Comparison of ENCODE assay signal across 12 cellular contexts in genomic region chr21:44761011-44761729, GRCh38. TPM values are rescaled to one million over a fixed set of nuclear protein-coding genes. Genes with fewer than 3 reads are reported as not detected.
A peak's percentile ranks its signal among the peaks of the same experiment; 100 is the strongest.
DNase-seq lines count a peak whose midpoint lies in the region; ATAC-seq, FAIRE-seq and TF ChIP-seq lines count a peak whose summit lies in the region.
"Had no signal": no experiment of that assay in that cellular context is flagged by ENCODE, and none has a peak within 500 bp of the region (broad histone marks: within the 10 kb centered on the region; RNA-seq: fewer than 3 reads in every experiment).

No MANE protein-coding gene starts in this region.

- H3K9me3 Mint-ChIP-seq in activated CD8-positive, alpha-beta T cell treated with anti-CD3 and anti-CD28 coated beads for 36 hours: no peaks in the 10 kb centered on the region
- H3K9me3 Mint-ChIP-seq in activated CD8-positive, alpha-beta T cell treated with anti-CD3 and anti-CD28 coated beads, Interleukin-2, amount 10 ng/mL, durations not matched to agents 7 days and 5 days (ENCODE audit: insufficient read depth): no peaks in the 10 kb centered on the region
- H3K9me3 Mint-ChIP-seq in CD14-positive monocyte: peaks cover 0 to 4% (median 0%) of the 10 kb centered on the region in 7 donors
- H3K9me3 Mint-ChIP-seq: activated T-cell treated with anti-CD3 and anti-CD28 coated beads, Interleukin-2, amount 50 U/mL, for 72 hours; stimulated activated naive CD8-positive, alpha-beta T cell treated with anti-CD3 and anti-CD28 coated beads, Interleukin-15, Interleukin-2, amounts not matched to agents 100 ng/mL and 50 ng/mL, for 24 hours had no signal

- no peak for TF ChIP-seq EP300 in gastroesophageal sphincter (IDR thresholded peaks at IDR 0.05)

- peak; percentile 15 for DNase-seq in activated CD8-positive, alpha-beta T cell treated with anti-CD3 and anti-CD28 coated beads for 36 hours
- DNase-seq in activated CD8-positive, alpha-beta T cell treated with anti-CD3 and anti-CD28 coated beads, Interleukin-2, amount 10 ng/mL, durations not matched to agents 7 days and 5 days: no peak
- DNase-seq in NCI-H2171 (lab: John Stamatoyannopoulos, UW): peak; percentile 48
- no peak for DNase-seq in epithelial cell of proximal tubule (ENCODE audit: low read depth)
- DNase-seq in small intestine: peak; percentile 66
- DNase-seq in NCI-H1694 (lab: John Stamatoyannopoulos, UW): no peak
- no peak for DNase-seq in CD14-positive monocyte (ENCODE audit: low spot score)
- DNase-seq: activated T-cell treated with anti-CD3 and anti-CD28 coated beads, Interleukin-2, amount 50 U/mL, for 72 hours; NCI-H1694 treated with DMSO at 0.1 percent for 48 hours had no signal

- no peak overlapping the region for H3K27ac Mint-ChIP-seq in activated CD8-positive, alpha-beta T cell treated with anti-CD3 and anti-CD28 coated beads for 36 hours
- H3K27ac Mint-ChIP-seq in activated CD8-positive, alpha-beta T cell treated with anti-CD3 and anti-CD28 coated beads, Interleukin-2, amount 10 ng/mL, durations not matched to agents 7 days and 5 days: no peak overlapping the region
- H3K27ac Mint-ChIP-seq in CD14-positive monocyte: no peak overlapping the region
- H3K27ac Mint-ChIP-seq: activated T-cell treated with anti-CD3 and anti-CD28 coated beads, Interleukin-2, amount 50 U/mL, for 72 hours; stimulated activated naive CD8-positive, alpha-beta T cell treated with anti-CD3 and anti-CD28 coated beads, Interleukin-15, Interleukin-2, amounts not matched to agents 100 ng/mL and 50 ng/mL, for 24 hours had no signal

- POLR2A ChIA-PET in activated CD8-positive, alpha-beta T cell treated with anti-CD3 and anti-CD28 coated beads for 36 hours (lab: Charles Lee): interaction anchor here (0.7 kb wide), 1 partner anchor 40 kb away, joined by 3 read pairs; the partner anchor contains the start of gene UBE2G2
- POLR2A ChIA-PET in activated CD8-positive, alpha-beta T cell treated with anti-CD3 and anti-CD28 coated beads, Interleukin-2, amount 10 ng/mL, durations not matched to agents 7 days and 5 days (lab: Charles Lee): no interaction called here

- no peak for ATAC-seq in activated CD8-positive, alpha-beta T cell treated with anti-CD3 and anti-CD28 coated beads for 36 hours
- ATAC-seq in activated CD8-positive, alpha-beta T cell treated with anti-CD3 and anti-CD28 coated beads, Interleukin-2, amount 10 ng/mL, durations not matched to agents 7 days and 5 days: no peak
- ATAC-seq in gastroesophageal sphincter: no peak
- ATAC-seq: activated T-cell treated with anti-CD3 and anti-CD28 coated beads, Interleukin-2, amount 50 U/mL, for 72 hours had no signal

- no peaks in the 10 kb centered on the region for H3K36me3 Mint-ChIP-seq in activated CD8-positive, alpha-beta T cell treated with anti-CD3 and anti-CD28 coated beads for 36 hours (ENCODE audit: low read depth)
- H3K36me3 Mint-ChIP-seq in activated CD8-positive, alpha-beta T cell treated with anti-CD3 and anti-CD28 coated beads, Interleukin-2, amount 10 ng/mL, durations not matched to agents 7 days and 5 days (ENCODE audit: low read depth): peaks cover 2% of the 10 kb centered on the region
- no peaks in the 10 kb centered on the region for H3K36me3 Mint-ChIP-seq in CD14-positive monocyte

- H3K4me1 ChIP-seq in small intestine (ENCODE audit: control insufficient read depth in 2 of 2, insufficient read depth in 1 of 2, low read depth in 1 of 2, low read length in 1 of 2): no peaks in the 10 kb centered on the region
- H3K4me1 ChIP-seq in gastroesophageal sphincter: no peaks in the 10 kb centered on the region

- H3K9me3 ChIP-seq in small intestine (ENCODE audit: control insufficient read depth, low read depth) (no peaks in the 10 kb centered on the region), gastroesophageal sphincter (peaks cover 0 to 8% (median 0%) of the 10 kb centered on the region in 3 donors)

- H3K27ac ChIP-seq in small intestine (ENCODE audit: low read depth in 1 of 2, low read length in 1 of 2) (no peak overlapping the region), gastroesophageal sphincter (no peak overlapping the region)

- CTCF ChIA-PET in activated CD8-positive, alpha-beta T cell treated with anti-CD3 and anti-CD28 coated beads for 36 hours (lab: Charles Lee): interaction anchor here (0.7 to 1.4 kb wide), 3 partner anchors 259 to 340 kb away, joined by 3 read pairs; no protein-coding TSS in a partner anchor
- CTCF ChIA-PET in activated CD8-positive, alpha-beta T cell treated with anti-CD3 and anti-CD28 coated beads, Interleukin-2, amount 10 ng/mL, durations not matched to agents 7 days and 5 days (lab: Charles Lee): interaction anchor here (1.2 kb wide), 1 partner anchor 247 kb away, joined by 3 read pairs; no protein-coding TSS in a partner anchor

- intact Hi-C loops in activated CD8-positive, alpha-beta T cell treated with anti-CD3 and anti-CD28 coated beads for 36 hours (cut with micrococcal nuclease): no loop called here
- intact Hi-C loops in CD14-positive monocyte (cut with micrococcal nuclease): no loop called here

- H3K4me1 Mint-ChIP-seq in activated CD8-positive, alpha-beta T cell treated with anti-CD3 and anti-CD28 coated beads for 36 hours (ENCODE audit: low read depth): peaks cover 15% of the 10 kb centered on the region
- H3K4me1 Mint-ChIP-seq in activated CD8-positive, alpha-beta T cell treated with anti-CD3 and anti-CD28 coated beads, Interleukin-2, amount 10 ng/mL, durations not matched to agents 7 days and 5 days (ENCODE audit: low read depth): peaks cover 18% of the 10 kb centered on the region
- peaks cover 3% of the 10 kb centered on the region for H3K4me1 Mint-ChIP-seq in CD14-positive monocyte

- H3K4me3 Mint-ChIP-seq in activated CD8-positive, alpha-beta T cell treated with anti-CD3 and anti-CD28 coated beads for 36 hours: no peak overlapping the region
- no peak overlapping the region for H3K4me3 Mint-ChIP-seq in activated CD8-positive, alpha-beta T cell treated with anti-CD3 and anti-CD28 coated beads, Interleukin-2, amount 10 ng/mL, durations not matched to agents 7 days and 5 days
- H3K4me3 Mint-ChIP-seq in CD14-positive monocyte: no peak overlapping the region
- H3K4me3 Mint-ChIP-seq: activated T-cell treated with anti-CD3 and anti-CD28 coated beads, Interleukin-2, amount 50 U/mL, for 72 hours; stimulated activated naive CD8-positive, alpha-beta T cell treated with anti-CD3 and anti-CD28 coated beads, Interleukin-15, Interleukin-2, amounts not matched to agents 100 ng/mL and 50 ng/mL, for 24 hours had no signal

- no peak for FAIRE-seq in small intestine (lab: Jason Lieb, UNC)

- peak; percentile 53 for TF ChIP-seq CTCF in activated CD8-positive, alpha-beta T cell treated with anti-CD3 and anti-CD28 coated beads for 36 hours (IDR thresholded peaks at IDR 0.05)
- peak; percentile 51 for TF ChIP-seq CTCF in epithelial cell of proximal tubule (conservative IDR thresholded peaks at IDR 0.05; ENCODE audit: low read depth, low read length)
- no peak for TF ChIP-seq CTCF in CD14-positive monocyte (IDR thresholded peaks at IDR 0.05)
- TF ChIP-seq CTCF in gastroesophageal sphincter (IDR thresholded peaks at IDR 0.05): no peak

- WGBS in small intestine, 3 donors: 41 to 56% (median 49%) methylated on average over 21 of the region's 21 CpGs
- WGBS in gastroesophageal sphincter (ENCODE audit: low coverage in 1 of 2), 2 donors: 30 to 54% methylated on average over 4 to 19 of the region's 21 CpGs

- H3K27me3 ChIP-seq in small intestine (ENCODE audit: control insufficient read depth in 2 of 2, insufficient read depth in 2 of 2, low read length in 2 of 2): no peaks in the 10 kb centered on the region
- peaks cover 16% of the 10 kb centered on the region for H3K27me3 ChIP-seq in gastroesophageal sphincter

- H3K36me3 ChIP-seq in small intestine (ENCODE audit: control insufficient read depth in 2 of 2, insufficient read depth in 2 of 2, low read length in 2 of 2) (no peaks in the 10 kb centered on the region), gastroesophageal sphincter (no peaks in the 10 kb centered on the region)

- H3K4me3 ChIP-seq in epithelial cell of proximal tubule (ENCODE audit: low read depth, low read length) (no peak overlapping the region), small intestine (ENCODE audit: low read depth in 1 of 2, low read length in 2 of 2) (no peak overlapping the region), gastroesophageal sphincter (no peak overlapping the region)

- no peak for TF ChIP-seq POLR2A in gastroesophageal sphincter (IDR thresholded peaks at IDR 0.05)

- H3K27me3 Mint-ChIP-seq in activated CD8-positive, alpha-beta T cell treated with anti-CD3 and anti-CD28 coated beads for 36 hours: no peaks in the 10 kb centered on the region
- H3K27me3 Mint-ChIP-seq in activated CD8-positive, alpha-beta T cell treated with anti-CD3 and anti-CD28 coated beads, Interleukin-2, amount 10 ng/mL, durations not matched to agents 7 days and 5 days (ENCODE audit: low read depth): no peaks in the 10 kb centered on the region
- H3K27me3 Mint-ChIP-seq in CD14-positive monocyte (ENCODE audit: low read depth in 3 of 3): peaks cover 0 to 4% (median 1%) of the 10 kb centered on the region in 3 donors
- H3K27me3 Mint-ChIP-seq: stimulated activated naive CD8-positive, alpha-beta T cell treated with anti-CD3 and anti-CD28 coated beads, Interleukin-15, Interleukin-2, amounts not matched to agents 100 ng/mL and 50 ng/mL, for 24 hours had no signal

RNA-seq across cellular contexts. Expression of gene UBE2G2, which starts 40.5 kb away (rescaled TPM):
- 100 to 1,000 TPM; 113 to 115 TPM for total RNA-seq in activated CD8-positive, alpha-beta T cell treated with anti-CD3 and anti-CD28 coated beads for 36 hours
- 10 to 100 TPM; 85.5 to 86.0 TPM for total RNA-seq in activated CD8-positive, alpha-beta T cell treated with anti-CD3 and anti-CD28 coated beads, Interleukin-2, amount 10 ng/mL, durations not matched to agents 7 days and 5 days
- 29.6 and 47.2 TPM in 2 replicates for total RNA-seq in epithelial cell of proximal tubule
- polyA plus RNA-seq in small intestine: 10 to 100 TPM; 30.0 to 40.5 (median 37.0) TPM
- polyA plus RNA-seq in CD14-positive monocyte: 10 to 100 TPM; 22.5 to 31.0 TPM
- 10 to 100 TPM; 48.3 to 93.4 (median 83.9) TPM for total RNA-seq in gastroesophageal sphincter

RNA-seq across cellular contexts. Expression of gene TSPEAR, which starts 49.8 kb away (rescaled TPM):
- not detected for total RNA-seq in activated CD8-positive, alpha-beta T cell treated with anti-CD3 and anti-CD28 coated beads for 36 hours
- not detected for total RNA-seq in activated CD8-positive, alpha-beta T cell treated with anti-CD3 and anti-CD28 coated beads, Interleukin-2, amount 10 ng/mL, durations not matched to agents 7 days and 5 days
- total RNA-seq in epithelial cell of proximal tubule (not detected in 2 replicates), gastroesophageal sphincter (not detected)
- polyA plus RNA-seq in small intestine (under 1 TPM in 2 of 3 donors, not detected in 1; 0.09 to 0.27 TPM), CD14-positive monocyte (not detected)
- total RNA-seq: activated T-cell treated with anti-CD3 and anti-CD28 coated beads, Interleukin-2, amount 50 U/mL, for 72 hours; fibroblast of lung had no signal
- polyA plus RNA-seq: fibroblast of lung had no signal

RNA-seq across cellular contexts. Expression of gene SUMO3, which starts 56.7 kb away (rescaled TPM):
- 10 to 100 TPM; 69.8 to 72.9 TPM for total RNA-seq in activated CD8-positive, alpha-beta T cell treated with anti-CD3 and anti-CD28 coated beads for 36 hours
- total RNA-seq in activated CD8-positive, alpha-beta T cell treated with anti-CD3 and anti-CD28 coated beads, Interleukin-2, amount 10 ng/mL, durations not matched to agents 7 days and 5 days: 100 to 1,000 TPM in 1 of 2 experiments, 10 to 100 TPM in 1; 98.8 to 102 TPM
- total RNA-seq in epithelial cell of proximal tubule: 58.7 and 86.0 TPM in 2 replicates
- 10 to 100 TPM; 70.8 to 78.6 (median 76.0) TPM for polyA plus RNA-seq in small intestine
- polyA plus RNA-seq in CD14-positive monocyte: 100 to 1,000 TPM; 109 to 112 TPM
- total RNA-seq in gastroesophageal sphincter: 10 to 100 TPM; 41.7 to 56.2 (median 53.7) TPM

Comparison
In these comparisons a context has a peak if more than half of its experiments do, and no peak if none do; other contexts are left out.
1. DNase-seq: peak in activated CD8-positive, alpha-beta T cell treated with anti-CD3 and anti-CD28 coated beads for 36 hours (single experiment), NCI-H2171 (single experiment) and small intestine (single experiment); none in activated CD8-positive, alpha-beta T cell treated with anti-CD3 and anti-CD28 coated beads, Interleukin-2, amount 10 ng/mL, durations not matched to agents 7 days and 5 days (single experiment), epithelial cell of proximal tubule (single experiment), NCI-H1694 (single experiment) and CD14-positive monocyte (single experiment).
2. CTCF ChIP-seq: peak in activated CD8-positive, alpha-beta T cell treated with anti-CD3 and anti-CD28 coated beads for 36 hours (single experiment) and epithelial cell of proximal tubule (single experiment); none in CD14-positive monocyte (single experiment) and gastroesophageal sphincter (0 of 4).